In genomic region chr14:91264151-91265150, GRCh38 we compare ENCODE assay signal across 8 cellular contexts. TPM values are rescaled to one million over a fixed set of nuclear protein-coding genes. Genes with fewer than 3 reads are reported as not detected.
DNase-seq lines count a peak whose midpoint lies in the region; ATAC-seq and TF ChIP-seq lines count a peak whose summit lies in the region.

No MANE protein-coding gene starts in this region.

- H2AFZ ChIP-seq in parathyroid adenoma, result peak overlapping the region; percentile 87

- POLR2A ChIA-PET in CD8-positive, alpha-beta memory T cell (lab: Charles Lee), result interaction anchor here (0.6 to 1.6 kb wide), 7 partner anchors 11 to 87 kb away, joined by 3 to 6 read pairs (median 3); no protein-coding TSS in a partner anchor
- POLR2A ChIA-PET in activated CD4-positive, alpha-beta T cell treated with anti-CD3 and anti-CD28 coated beads, Interleukin-2, amount 10 ng/mL, durations not matched to agents 7 days and 5 days (lab: Charles Lee), result interaction anchor here (0.7 kb wide), 1 partner anchor 23 kb away, joined by 3 read pairs; no protein-coding TSS in a partner anchor

- H3K4me3 Mint-ChIP-seq in CD8-positive, alpha-beta memory T cell, result peak overlapping the region; percentile 26 to 91 (median 76)
- peak overlapping the region; percentile 63 for H3K4me3 Mint-ChIP-seq in activated CD4-positive, alpha-beta T cell treated with anti-CD3 and anti-CD28 coated beads, Interleukin-2, amount 10 ng/mL, durations not matched to agents 7 days and 5 days

- H3K27me3 ChIP-seq in CD8-positive, alpha-beta memory T cell (ENCODE audit: insufficient read depth, low read length, poor library complexity, severe bottlenecking), result no peaks in the 10 kb centered on the region
- no peaks in the 10 kb centered on the region for H3K27me3 ChIP-seq in parathyroid adenoma (ENCODE audit: control insufficient read depth, insufficient read depth, low read length)

- TF ChIP-seq CTCF in foreskin fibroblast (IDR thresholded peaks at IDR 0.05; ENCODE audit: low read depth, low read length) (no peak), parathyroid adenoma (IDR thresholded peaks at IDR 0.05) (no peak)

- peak overlapping the region; percentile 64 for H3K27ac ChIP-seq in CD8-positive, alpha-beta memory T cell (ENCODE audit: low read depth, low read length)
- H3K27ac ChIP-seq in parathyroid adenoma, result no peak overlapping the region

- no peaks in the 10 kb centered on the region for H3K79me2 ChIP-seq in parathyroid adenoma

- H3K4me1 Mint-ChIP-seq in CD8-positive, alpha-beta memory T cell, result peaks cover 48 to 76% (median 64%) of the 10 kb centered on the region in 3 donors
- H3K4me1 Mint-ChIP-seq in activated CD4-positive, alpha-beta T cell treated with anti-CD3 and anti-CD28 coated beads, Interleukin-2, amount 10 ng/mL, durations not matched to agents 7 days and 5 days, result peaks cover 69% of the 10 kb centered on the region

- H3K27me3 Mint-ChIP-seq in CD8-positive, alpha-beta memory T cell, result peaks cover 0 to 8% of the 10 kb centered on the region in 2 donors
- H3K27me3 Mint-ChIP-seq in activated CD4-positive, alpha-beta T cell treated with anti-CD3 and anti-CD28 coated beads, Interleukin-2, amount 10 ng/mL, durations not matched to agents 7 days and 5 days, result no peaks in the 10 kb centered on the region

- H3K36me3 Mint-ChIP-seq in CD8-positive, alpha-beta memory T cell, result peaks cover 0 to 19% (median 7%) of the 10 kb centered on the region in 3 donors
- peaks cover 35% of the 10 kb centered on the region for H3K36me3 Mint-ChIP-seq in activated CD4-positive, alpha-beta T cell treated with anti-CD3 and anti-CD28 coated beads, Interleukin-2, amount 10 ng/mL, durations not matched to agents 7 days and 5 days (ENCODE audit: low read depth)

- H3K4me3 ChIP-seq in CD8-positive, alpha-beta memory T cell (ENCODE audit: low read length), result peak overlapping the region; percentile 32
- peak overlapping the region; percentile 21 to 33 for H3K4me3 ChIP-seq in foreskin fibroblast (ENCODE audit: low read depth in 1 of 2, low read length in 2 of 2)
- H3K4me3 ChIP-seq in parathyroid adenoma (ENCODE audit: low read depth, low read length), result peak overlapping the region; percentile 45

- peak in 3 of 5 donors; percentile 22 to 52 (median 25) for DNase-seq in CD8-positive, alpha-beta memory T cell
- no peak for DNase-seq in activated CD4-positive, alpha-beta T cell treated with anti-CD3 and anti-CD28 coated beads, Interleukin-2, amount 10 ng/mL, durations not matched to agents 7 days and 5 days
- DNase-seq in foreskin fibroblast, result peak in 1 of 2 donors; percentile 28
- no peak for DNase-seq in 8988T
- DNase-seq in NCI-H226, result no peak

- ATAC-seq in GM21423 (IDR thresholded peaks at IDR 0.05; ENCODE audit: unreplicated experiment) (no peak), HG03520 (IDR thresholded peaks at IDR 0.05; ENCODE audit: unreplicated experiment) (no peak)

- CTCF ChIA-PET in CD8-positive, alpha-beta memory T cell (lab: Charles Lee), result interaction anchor here (0.8 to 3.1 kb wide), 10 partner anchors 12 to 155 kb away, joined by 3 to 16 read pairs (median 4); partner anchors contain the start of gene GPR68
- CTCF ChIA-PET in activated CD4-positive, alpha-beta T cell treated with anti-CD3 and anti-CD28 coated beads, Interleukin-2, amount 10 ng/mL, durations not matched to agents 7 days and 5 days (lab: Charles Lee), result interaction anchor here (0.5 to 1.7 kb wide), 7 partner anchors 12 to 145 kb away, joined by 3 to 5 read pairs (median 3); no protein-coding TSS in a partner anchor

- no peaks in the 10 kb centered on the region for H3K9me3 Mint-ChIP-seq in CD8-positive, alpha-beta memory T cell
- no peaks in the 10 kb centered on the region for H3K9me3 Mint-ChIP-seq in activated CD4-positive, alpha-beta T cell treated with anti-CD3 and anti-CD28 coated beads, Interleukin-2, amount 10 ng/mL, durations not matched to agents 7 days and 5 days

- H3K4me2 ChIP-seq in parathyroid adenoma (ENCODE audit: low read length), result peak overlapping the region; percentile 92

- peaks cover 29% of the 10 kb centered on the region for H3K4me1 ChIP-seq in CD8-positive, alpha-beta memory T cell (ENCODE audit: insufficient read depth, low read length)
- H3K4me1 ChIP-seq in parathyroid adenoma, result peaks cover 10% of the 10 kb centered on the region

- peak overlapping the region in 7 of 8 donors; percentile 45 to 88 (median 74) for H3K27ac Mint-ChIP-seq in CD8-positive, alpha-beta memory T cell
- H3K27ac Mint-ChIP-seq in activated CD4-positive, alpha-beta T cell treated with anti-CD3 and anti-CD28 coated beads, Interleukin-2, amount 10 ng/mL, durations not matched to agents 7 days and 5 days, result peak overlapping the region; percentile 81

- no peaks in the 10 kb centered on the region for H3K36me3 ChIP-seq in CD8-positive, alpha-beta memory T cell (ENCODE audit: insufficient read depth, low read length)
- H3K36me3 ChIP-seq in parathyroid adenoma (ENCODE audit: control insufficient read depth, insufficient read depth, low read length), result no peaks in the 10 kb centered on the region

- no peaks in the 10 kb centered on the region for H3K9me3 ChIP-seq in CD8-positive, alpha-beta memory T cell (ENCODE audit: low read length)
- no peaks in the 10 kb centered on the region for H3K9me3 ChIP-seq in parathyroid adenoma (ENCODE audit: control insufficient read depth, low read length)

- H3K9ac ChIP-seq in parathyroid adenoma, result no peak overlapping the region

RNA-seq across cellular contexts. Expression of gene GPR68, which starts 19.9 kb away (rescaled TPM):
- 10 to 100 TPM; 14.2 to 15.4 TPM for total RNA-seq in CD8-positive, alpha-beta memory T cell
- polyA plus RNA-seq in CD8-positive, alpha-beta memory T cell, result 22.7 TPM
- 10 to 100 TPM; 32.7 to 33.0 TPM for total RNA-seq in activated CD4-positive, alpha-beta T cell treated with anti-CD3 and anti-CD28 coated beads, Interleukin-2, amount 10 ng/mL, durations not matched to agents 7 days and 5 days

Comparison
In these comparisons a context has a peak if more than half of its experiments do, and no peak if none do; other contexts are left out.
1. DNase-seq: peak in CD8-positive, alpha-beta memory T cell (3 of 5); none in activated CD4-positive, alpha-beta T cell treated with anti-CD3 and anti-CD28 coated beads, Interleukin-2, amount 10 ng/mL, durations not matched to agents 7 days and 5 days (single experiment), 8988T (single experiment) and NCI-H226 (single experiment).
2. Peak in every context shown above with its lines, with median percentiles within 50 percentile points of each other: H3K4me3 ChIP-seq.